Comparison of ENCODE assay signal across 8 cellular contexts in genomic region chr14:36320210-36321003, GRCh38. TPM values are rescaled to one million over a fixed set of nuclear protein-coding genes. Genes with fewer than 3 reads are reported as not detected.
DNase-seq lines count a peak whose midpoint lies in the region; ATAC-seq and TF ChIP-seq lines count a peak whose summit lies in the region.

Gene MBIP, minus strand, starts transcription at chr14:36320637. Its CDS starts 49 bp downstream, at chr14:36320588.

- H3K4me1 ChIP-seq in A673 (ENCODE audit: insufficient read depth, low read length, poor library complexity, severe bottlenecking): peaks cover 22% of the 10 kb centered on the region
- H3K4me1 ChIP-seq in mammary epithelial cell (ENCODE audit: insufficient read depth, low read length): peaks cover 7% of the 10 kb centered on the region
- H3K4me1 ChIP-seq in smooth muscle cell (ENCODE audit: low read depth): peaks cover 38% of the 10 kb centered on the region

- TSS peak; percentile 69 for BruUV-seq in A673 (replicated peaks; lab: Mats Ljungman, UMichigan)
- TSS peak; percentile 41 for BruUV-seq in mammary epithelial cell (replicated peaks; lab: Mats Ljungman, UMichigan)

- dilution Hi-C loops in mammary epithelial cell (cut with HindIII; ENCODE audit: low sequenced_read_pairs): no loop called here

- H3K36me3 ChIP-seq in A673 (ENCODE audit: insufficient read depth, low read length, poor library complexity, severe bottlenecking) (no peaks in the 10 kb centered on the region), WERI-Rb-1 (no peaks in the 10 kb centered on the region; the same call in 1 of the 2 replicates), mammary epithelial cell (ENCODE audit: insufficient read depth, low read length) (no peaks in the 10 kb centered on the region), smooth muscle cell (ENCODE audit: low read depth) (no peaks in the 10 kb centered on the region)

- peak within 1 kb of the TSS; percentile 93 for H3K4me2 ChIP-seq in mammary epithelial cell (ENCODE audit: insufficient read depth, low read depth, low read length)
- H3K4me2 ChIP-seq in smooth muscle cell: peak within 1 kb of the TSS; percentile 91

- H3K27me3 ChIP-seq in A673 (replicated peaks; ENCODE audit: insufficient read depth, low read depth, low read length, poor library complexity) (peaks cover 40% of the 10 kb centered on the region), WERI-Rb-1 (ENCODE audit: insufficient read depth, low read depth, severe bottlenecking) (no peaks in the 10 kb centered on the region), mammary epithelial cell (ENCODE audit: insufficient read depth, low read length) (peaks cover 4% of the 10 kb centered on the region), smooth muscle cell (ENCODE audit: low read depth) (peaks cover 40% of the 10 kb centered on the region)

- H3K9ac ChIP-seq in mammary epithelial cell (ENCODE audit: insufficient read depth, low read length) (peak within 1 kb of the TSS; percentile 89), smooth muscle cell (ENCODE audit: low read depth) (peak within 1 kb of the TSS; percentile 95)

- H3K79me2 ChIP-seq in mammary epithelial cell (ENCODE audit: insufficient read depth, low read length) (peaks cover 46% of the 10 kb centered on the region), smooth muscle cell (ENCODE audit: low read depth) (peaks cover 47% of the 10 kb centered on the region)

- POLR2A ChIA-PET in A673 (lab: Charles Lee; ENCODE audit: low non-redundant PET): no interaction called here

- no peaks in the 10 kb centered on the region for H3K9me3 ChIP-seq in A673 (ENCODE audit: low read depth, low read length, poor library complexity, severe bottlenecking)
- no peaks in the 10 kb centered on the region for H3K9me3 ChIP-seq in WERI-Rb-1 (ENCODE audit: severe bottlenecking)
- H3K9me3 ChIP-seq in mammary epithelial cell (replicated peaks; ENCODE audit: insufficient read depth, low read length): no peaks in the 10 kb centered on the region
- H3K9me3 ChIP-seq in smooth muscle cell (replicated peaks; ENCODE audit: low read depth): no peaks in the 10 kb centered on the region

- peak within 1 kb of the TSS; percentile 99 for H3K4me3 ChIP-seq in A673 (ENCODE audit: low read depth, low read length, poor library complexity, severe bottlenecking)
- peak within 1 kb of the TSS; percentile 96 for H3K4me3 ChIP-seq in WERI-Rb-1 (ENCODE audit: low read depth, low read length)
- H3K4me3 ChIP-seq in mammary epithelial cell (replicated peaks in 1 of 3; ENCODE audit: insufficient read depth in 1 of 3, low read depth in 2 of 3, low read length in 3 of 3): peak within 1 kb of the TSS; percentile 54 to 84 (median 79)
- H3K4me3 ChIP-seq in smooth muscle cell: peak within 1 kb of the TSS; percentile 94

- intact Hi-C loops in A673 (cut with micrococcal nuclease; ENCODE audit: unreplicated experiment) (no loop called here), mammary epithelial cell (cut with micrococcal nuclease) (loop anchor here (10.0 kb wide), 1 partner anchor 86 kb away; no protein-coding TSS in a partner anchor)

- 5% methylated on average over 22 of the region's 34 CpGs for WGBS in mammary epithelial cell (ENCODE audit: low coverage, missing lambda C conversion rate)
- WGBS in smooth muscle cell (ENCODE audit: low lambda C conversion rate): 3% methylated on average over 34 of the region's 34 CpGs

- CTCF ChIA-PET in A673 (lab: Charles Lee) (interaction anchor here (1.3 kb wide), 1 partner anchor 251 kb away, joined by 3 read pairs; no protein-coding TSS in a partner anchor), mammary epithelial cell (lab: Charles Lee; ENCODE audit: low non-redundant PET) (interaction anchor here (0.6 kb wide), 1 partner anchor 471 kb away, joined by 5 read pairs; no protein-coding TSS in a partner anchor)

- peak; percentile 99 for DNase-seq in A673 (ENCODE audit: low spot score)
- DNase-seq in NCI-H2227 (lab: John Stamatoyannopoulos, UW; ENCODE audit: unreplicated experiment): peak; percentile 97
- peak; percentile 95 for DNase-seq in WERI-Rb-1
- peak; percentile 92 for DNase-seq in mammary epithelial cell
- peak; percentile 98 for DNase-seq in iPS-NIHi7 (ENCODE audit: extremely low spot score)
- DNase-seq in smooth muscle cell (lab: John Stamatoyannopoulos, UW; ENCODE audit: unreplicated experiment): peak; percentile 57

- ATAC-seq in GM18870 (IDR thresholded peaks at IDR 0.05; ENCODE audit: unreplicated experiment): peak; percentile 97
- ATAC-seq in HG03139 (IDR thresholded peaks at IDR 0.05; ENCODE audit: unreplicated experiment): peak; percentile 96

- peak within 1 kb of the TSS; percentile 86 for H3K27ac ChIP-seq in A673 (ENCODE audit: low read depth, low read length, poor library complexity, severe bottlenecking)
- peak within 1 kb of the TSS; percentile 82 for H3K27ac ChIP-seq in WERI-Rb-1
- H3K27ac ChIP-seq in mammary epithelial cell (ENCODE audit: insufficient read depth, low read depth, low read length): peak within 1 kb of the TSS; percentile 71
- H3K27ac ChIP-seq in smooth muscle cell (ENCODE audit: low read depth): peak within 1 kb of the TSS; percentile 84

- TF ChIP-seq CTCF in A673 (conservative IDR thresholded peaks at IDR 0.05; ENCODE audit: low read depth, low read length) (no peak), WERI-Rb-1 (IDR thresholded peaks at IDR 0.05; ENCODE audit: low read depth, low read length) (no peak), mammary epithelial cell (conservative IDR thresholded peaks at IDR 0.05 in 1 of 2, IDR thresholded peaks at IDR 0.05 in 1 of 2; ENCODE audit: extremely low read depth in 1 of 2, insufficient read depth in 1 of 2, low read depth in 1 of 2, low read length in 2 of 2) (no peak), smooth muscle cell (IDR thresholded peaks at IDR 0.05; ENCODE audit: borderline replicate concordance, insufficient read depth, poor library complexity, severe bottlenecking) (no peak)

- H2AFZ ChIP-seq in mammary epithelial cell (ENCODE audit: low read depth, low read length) (peak within 1 kb of the TSS; percentile 89), smooth muscle cell (ENCODE audit: low read depth) (peak within 1 kb of the TSS; percentile 96)

- in situ Hi-C loops in mammary epithelial cell (cut with MboI; ENCODE audit: low sequenced_read_pairs in 2 of 2): no loop called here

- H4K20me1 ChIP-seq in mammary epithelial cell (ENCODE audit: insufficient read depth, low read length) (no peaks in the 10 kb centered on the region), smooth muscle cell (ENCODE audit: low read depth) (peaks cover 39% of the 10 kb centered on the region)

- no peaks in the 10 kb centered on the region for H3F3A ChIP-seq in smooth muscle cell (ENCODE audit: low read depth)

RNA-seq across cellular contexts. Expression of gene MBIP, which starts in this region (rescaled TPM):
- total RNA-seq in A673 (2021) (22.9 and 23.2 TPM in 2 replicates), mammary epithelial cell (10 to 100 TPM; 14.8 to 19.9 TPM), smooth muscle cell (33.9 and 46.0 TPM in 2 replicates)
- polyA plus RNA-seq in mammary epithelial cell (9.1 TPM), smooth muscle cell (22.1 and 27.2 TPM in 2 replicates)
- 9.6 TPM for polyA minus RNA-seq in mammary epithelial cell

Comparison
In these comparisons a context has a peak if more than half of its experiments do, and no peak if none do; other contexts are left out.
1. Peak in every context shown above with its lines: DNase-seq, ATAC-seq, H3K4me3 ChIP-seq and H3K27ac ChIP-seq.